22 cellular contexts compared by ENCODE assay signal in the genomic region with DNA sequence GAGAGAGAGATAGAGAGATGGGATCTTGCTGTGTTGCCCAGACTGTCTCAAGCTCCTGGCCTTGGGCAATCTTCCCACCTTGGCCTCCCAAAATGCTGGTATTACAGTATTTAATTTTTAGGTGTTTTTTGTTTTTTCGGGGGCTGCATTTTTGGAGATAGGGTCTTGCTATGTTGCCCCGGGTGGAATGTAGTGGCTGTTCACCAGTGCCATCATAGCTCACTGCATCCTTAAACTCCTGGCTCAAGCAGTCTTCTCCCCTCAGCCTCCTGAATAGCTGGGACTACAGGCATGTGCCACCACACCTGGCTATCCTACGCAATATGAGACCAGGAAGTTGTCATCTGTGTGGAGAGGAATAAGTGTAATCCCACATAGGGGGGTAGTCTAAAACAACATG.
"Had no signal": no experiment of that assay in that cellular context is flagged by ENCODE, and none has a peak within 500 bp of the region (broad histone marks: within the 10 kb centered on the region; RNA-seq: fewer than 3 reads in every experiment).

No MANE protein-coding gene starts in this region.

- H3K27me3 Mint-ChIP-seq: naive B cell; progenitor cell of endocrine pancreas; stimulated activated memory B cell treated with anti-CD40 and anti-IgM and Interleukin-4, amounts not matched to agents 10 μg/mL and 1 μg/mL and 100 μg/mL, for 72 hours; stimulated activated naive CD8-positive, alpha-beta T cell treated with anti-CD3 and anti-CD28 coated beads, Interleukin-15, Interleukin-2, amounts not matched to agents 100 ng/mL and 50 ng/mL, for 24 hours had no signal

- H3K4me1 Mint-ChIP-seq: endodermal cell; nephron; stimulated activated memory B cell treated with anti-CD40 and anti-IgM and Interleukin-4, amounts not matched to agents 10 μg/mL and 1 μg/mL and 100 μg/mL, for 72 hours had no signal

- H3K36me3 Mint-ChIP-seq: naive B cell had no signal

- H3K4me3 ChIP-seq: hepatocyte, lung, pancreas, smooth muscle cell, testis, tibial nerve, upper lobe of right lung, vagina had no signal

- H3K9me3 Mint-ChIP-seq: endodermal cell; naive B cell; nephron; stimulated activated memory B cell treated with anti-CD40 and anti-IgM and Interleukin-4, amounts not matched to agents 10 μg/mL and 1 μg/mL and 100 μg/mL, for 72 hours; stimulated activated naive CD8-positive, alpha-beta T cell treated with anti-CD3 and anti-CD28 coated beads, Interleukin-15, Interleukin-2, amounts not matched to agents 100 ng/mL and 50 ng/mL, for 24 hours had no signal

- H3K4me3 Mint-ChIP-seq: endodermal cell; naive B cell; nephron; stimulated activated memory B cell treated with anti-CD40 and anti-IgM and Interleukin-4, amounts not matched to agents 10 μg/mL and 1 μg/mL and 100 μg/mL, for 72 hours; stimulated activated naive CD8-positive, alpha-beta T cell treated with anti-CD3 and anti-CD28 coated beads, Interleukin-15, Interleukin-2, amounts not matched to agents 100 ng/mL and 50 ng/mL, for 24 hours had no signal

- H3K27ac Mint-ChIP-seq: endodermal cell; nephron; progenitor cell of endocrine pancreas; stimulated activated memory B cell treated with anti-CD40 and anti-IgM and Interleukin-4, amounts not matched to agents 10 μg/mL and 1 μg/mL and 100 μg/mL, for 72 hours; stimulated activated naive CD8-positive, alpha-beta T cell treated with anti-CD3 and anti-CD28 coated beads, Interleukin-15, Interleukin-2, amounts not matched to agents 100 ng/mL and 50 ng/mL, for 24 hours had no signal

- ATAC-seq: foreskin keratinocyte; left colon; left ventricle myocardium superior; pancreas; right cardiac atrium; stimulated activated memory B cell treated with anti-CD40 and anti-IgM and Interleukin-4, amounts not matched to agents 10 μg/mL and 1 μg/mL and 100 μg/mL, for 72 hours; upper lobe of right lung had no signal

- H3K27ac ChIP-seq: foreskin keratinocyte, hepatocyte, pancreas, testis, tibial nerve, upper lobe of right lung, vagina had no signal

- DNase-seq: endodermal cell; foreskin keratinocyte; left colon; left ventricle myocardium superior; mesendoderm; naive B cell; occipital lobe; pancreas; right cardiac atrium; stimulated activated CD4-positive, alpha-beta T cell treated with anti-CD3 and anti-CD28 coated beads, Interleukin-4, amount 100 ng/mL, for 1 hour; stimulated activated CD8-positive, alpha-beta memory T cell treated with anti-CD3 and anti-CD28 coated beads, Interleukin-4, amount 100 ng/mL, for 48 hours; testis; upper lobe of right lung had no signal

- H3K27me3 ChIP-seq: foreskin keratinocyte, hepatocyte, pancreas, testis, tibial nerve, upper lobe of right lung, vagina had no signal
